Comparison of ENCODE assay signal across 1 cellular context in the genomic region with DNA sequence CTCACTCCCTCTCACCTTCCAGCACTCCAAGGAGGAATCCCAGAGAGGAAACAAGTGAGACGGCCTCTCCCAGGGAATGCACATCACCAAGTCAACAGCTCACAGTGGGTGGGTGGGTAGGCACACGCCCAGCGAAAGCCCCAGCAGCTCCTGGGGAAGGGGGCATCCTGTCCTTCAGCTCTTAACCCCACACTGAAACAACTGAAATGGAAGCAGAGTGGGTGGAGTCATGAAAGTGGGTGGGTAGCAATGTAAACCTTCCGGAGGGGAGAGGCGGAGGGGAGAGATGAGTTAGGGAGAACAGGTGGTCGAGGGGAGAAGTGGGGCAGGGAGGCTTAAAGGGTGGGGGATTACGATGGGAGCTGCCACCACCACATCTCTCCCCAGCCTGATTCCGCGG.
TF ChIP-seq lines count a peak whose summit lies in the region.

No MANE protein-coding gene starts in this region.

TF ChIP-seq in SK-N-SH treated with all-trans-retinoic acid at 6 μM for 48 hours, 23 proteins besides CTCF, POLR2A, EP300 and RAD21 (continued from another document):
- TF ChIP-seq, protein P1, sequence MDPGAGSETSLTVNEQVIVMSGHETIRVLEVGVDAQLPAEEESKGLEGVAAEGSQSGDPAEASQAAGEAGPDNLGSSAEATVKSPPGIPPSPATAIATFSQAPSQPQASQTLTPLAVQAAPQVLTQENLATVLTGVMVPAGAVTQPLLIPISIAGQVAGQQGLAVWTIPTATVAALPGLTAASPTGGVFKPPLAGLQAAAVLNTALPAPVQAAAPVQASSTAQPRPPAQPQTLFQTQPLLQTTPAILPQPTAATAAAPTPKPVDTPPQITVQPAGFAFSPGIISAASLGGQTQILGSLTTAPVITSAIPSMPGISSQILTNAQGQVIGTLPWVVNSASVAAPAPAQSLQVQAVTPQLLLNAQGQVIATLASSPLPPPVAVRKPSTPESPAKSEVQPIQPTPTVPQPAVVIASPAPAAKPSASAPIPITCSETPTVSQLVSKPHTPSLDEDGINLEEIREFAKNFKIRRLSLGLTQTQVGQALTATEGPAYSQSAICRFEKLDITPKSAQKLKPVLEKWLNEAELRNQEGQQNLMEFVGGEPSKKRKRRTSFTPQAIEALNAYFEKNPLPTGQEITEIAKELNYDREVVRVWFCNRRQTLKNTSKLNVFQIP (CRISPR knock-in tag; IDR thresholded peaks at IDR 0.05; ENCODE audit: borderline replicate concordance, low read depth), result no peak
- TF ChIP-seq ISL1 (CRISPR knock-in tag; IDR thresholded peaks at IDR 0.05), result no peak
- TF ChIP-seq ZFP3 (CRISPR knock-in tag; IDR thresholded peaks at IDR 0.05), result no peak
- TF ChIP-seq ZNF70 (CRISPR knock-in tag; IDR thresholded peaks at IDR 0.05), result no peak
- TF ChIP-seq, protein P2, sequence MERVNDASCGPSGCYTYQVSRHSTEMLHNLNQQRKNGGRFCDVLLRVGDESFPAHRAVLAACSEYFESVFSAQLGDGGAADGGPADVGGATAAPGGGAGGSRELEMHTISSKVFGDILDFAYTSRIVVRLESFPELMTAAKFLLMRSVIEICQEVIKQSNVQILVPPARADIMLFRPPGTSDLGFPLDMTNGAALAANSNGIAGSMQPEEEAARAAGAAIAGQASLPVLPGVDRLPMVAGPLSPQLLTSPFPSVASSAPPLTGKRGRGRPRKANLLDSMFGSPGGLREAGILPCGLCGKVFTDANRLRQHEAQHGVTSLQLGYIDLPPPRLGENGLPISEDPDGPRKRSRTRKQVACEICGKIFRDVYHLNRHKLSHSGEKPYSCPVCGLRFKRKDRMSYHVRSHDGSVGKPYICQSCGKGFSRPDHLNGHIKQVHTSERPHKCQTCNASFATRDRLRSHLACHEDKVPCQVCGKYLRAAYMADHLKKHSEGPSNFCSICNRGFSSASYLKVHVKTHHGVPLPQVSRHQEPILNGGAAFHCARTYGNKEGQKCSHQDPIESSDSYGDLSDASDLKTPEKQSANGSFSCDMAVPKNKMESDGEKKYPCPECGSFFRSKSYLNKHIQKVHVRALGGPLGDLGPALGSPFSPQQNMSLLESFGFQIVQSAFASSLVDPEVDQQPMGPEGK (CRISPR knock-in tag; IDR thresholded peaks at IDR 0.05; ENCODE audit: borderline replicate concordance), result no peak
- TF ChIP-seq ARNTL (CRISPR knock-in tag; IDR thresholded peaks at IDR 0.05; ENCODE audit: borderline replicate concordance, low read depth), result no peak
- TF ChIP-seq, protein P3, sequence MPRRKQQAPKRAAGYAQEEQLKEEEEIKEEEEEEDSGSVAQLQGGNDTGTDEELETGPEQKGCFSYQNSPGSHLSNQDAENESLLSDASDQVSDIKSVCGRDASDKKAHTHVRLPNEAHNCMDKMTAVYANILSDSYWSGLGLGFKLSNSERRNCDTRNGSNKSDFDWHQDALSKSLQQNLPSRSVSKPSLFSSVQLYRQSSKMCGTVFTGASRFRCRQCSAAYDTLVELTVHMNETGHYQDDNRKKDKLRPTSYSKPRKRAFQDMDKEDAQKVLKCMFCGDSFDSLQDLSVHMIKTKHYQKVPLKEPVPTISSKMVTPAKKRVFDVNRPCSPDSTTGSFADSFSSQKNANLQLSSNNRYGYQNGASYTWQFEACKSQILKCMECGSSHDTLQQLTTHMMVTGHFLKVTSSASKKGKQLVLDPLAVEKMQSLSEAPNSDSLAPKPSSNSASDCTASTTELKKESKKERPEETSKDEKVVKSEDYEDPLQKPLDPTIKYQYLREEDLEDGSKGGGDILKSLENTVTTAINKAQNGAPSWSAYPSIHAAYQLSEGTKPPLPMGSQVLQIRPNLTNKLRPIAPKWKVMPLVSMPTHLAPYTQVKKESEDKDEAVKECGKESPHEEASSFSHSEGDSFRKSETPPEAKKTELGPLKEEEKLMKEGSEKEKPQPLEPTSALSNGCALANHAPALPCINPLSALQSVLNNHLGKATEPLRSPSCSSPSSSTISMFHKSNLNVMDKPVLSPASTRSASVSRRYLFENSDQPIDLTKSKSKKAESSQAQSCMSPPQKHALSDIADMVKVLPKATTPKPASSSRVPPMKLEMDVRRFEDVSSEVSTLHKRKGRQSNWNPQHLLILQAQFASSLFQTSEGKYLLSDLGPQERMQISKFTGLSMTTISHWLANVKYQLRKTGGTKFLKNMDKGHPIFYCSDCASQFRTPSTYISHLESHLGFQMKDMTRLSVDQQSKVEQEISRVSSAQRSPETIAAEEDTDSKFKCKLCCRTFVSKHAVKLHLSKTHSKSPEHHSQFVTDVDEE (CRISPR knock-in tag; IDR thresholded peaks at IDR 0.05), result no peak
